23 cellular contexts compared by ENCODE assay signal in the genomic region with DNA sequence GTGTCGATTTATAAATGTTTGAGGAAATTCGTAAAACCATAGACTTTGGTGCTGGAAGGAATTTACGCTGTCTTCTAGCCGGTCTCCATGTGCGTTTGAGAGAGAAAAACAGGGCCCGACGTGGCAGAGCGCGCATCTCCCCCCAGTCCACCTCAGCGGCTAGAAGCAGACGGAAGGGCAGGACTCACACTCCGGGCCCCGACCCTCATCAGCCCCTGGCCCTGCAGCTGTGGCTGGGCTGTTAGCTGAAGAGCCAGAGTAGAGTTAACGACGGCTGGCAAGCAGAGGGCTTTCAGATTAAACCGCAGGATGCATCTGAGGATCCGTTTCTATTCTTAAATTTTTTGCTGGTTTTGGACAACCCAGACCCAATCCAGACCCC. TPM values are rescaled to one million over a fixed set of nuclear protein-coding genes. Genes with fewer than 3 reads are reported as not detected.
DNase-seq lines count a peak whose midpoint lies in the region; ATAC-seq and TF ChIP-seq lines count a peak whose summit lies in the region.
"Had no signal": no experiment of that assay in that cellular context is flagged by ENCODE, and none has a peak within 500 bp of the region (broad histone marks: within the 10 kb centered on the region; RNA-seq: fewer than 3 reads in every experiment).

No MANE protein-coding gene starts in this region.

- WGBS in mesodermal cell (ENCODE audit: insufficient coverage in 2 of 2), 2 experiments = 5 to 7% methylated on average over 13 to 17 of the region's 17 CpGs

- no peak overlapping the region for H3K4me3 Mint-ChIP-seq in activated T-cell treated with anti-CD3 and anti-CD28 coated beads, Interleukin-2, amount 50 U/mL, for 24 hours
- H3K4me3 Mint-ChIP-seq in activated T-cell treated with anti-CD3 and anti-CD28 coated beads, Interleukin-2, amount 50 U/mL, for 4 hours = no peak overlapping the region
- H3K4me3 Mint-ChIP-seq in type B pancreatic cell = peak overlapping the region; percentile 58
- no peak overlapping the region for H3K4me3 Mint-ChIP-seq in natural killer cell treated with Interleukin-12 subunit alpha and Interleukin-12 subunit beta and Interleukin-15 and Interleukin-18, amount 100 ng/mL, for 72 hours
- H3K4me3 Mint-ChIP-seq: activated CD4-positive, alpha-beta T cell treated with anti-CD3 and anti-CD28 coated beads for 36 hours; activated T-helper 17 cell treated with anti-CD3 and anti-CD28 coated beads, Interleukin-2, amount 50 U/mL, for 72 hours; nephron progenitor cell had no signal

- no peak for DNase-seq in activated T-cell treated with anti-CD3 and anti-CD28 coated beads, Interleukin-2, amount 50 U/mL, for 24 hours
- DNase-seq in activated T-cell treated with anti-CD3 and anti-CD28 coated beads, Interleukin-2, amount 50 U/mL, for 4 hours = no peak
- no peak for DNase-seq in fibroblast of pulmonary artery (ENCODE audit: low read depth)
- DNase-seq in type B pancreatic cell (ENCODE audit: extremely low spot score, unreplicated experiment) = no peak
- no peak for DNase-seq in NCI-H748 (lab: John Stamatoyannopoulos, UW; ENCODE audit: unreplicated experiment)
- no peak for DNase-seq in natural killer cell treated with Interleukin-12 subunit alpha and Interleukin-12 subunit beta and Interleukin-15 and Interleukin-18, amount 100 ng/mL, for 72 hours (ENCODE audit: low spot score)
- DNase-seq in DMS 273 treated with DMSO at 0.1 percent for 48 hours (lab: John Stamatoyannopoulos, UW) = no peak
- DNase-seq: activated CD4-positive, alpha-beta T cell treated with anti-CD3 and anti-CD28 coated beads for 36 hours; CD8-positive, alpha-beta memory T cell; Kasumi-1; MV-4-11; NCI-H510A treated with DMSO at 0.1 percent for 48 hours; NK-92 treated with Interleukin-12 subunit alpha and Interleukin-12 subunit beta, amount 100 ng/mL, for 24 hours; SIG-M5; stimulated activated CD8-positive, alpha-beta memory T cell treated with anti-CD3 and anti-CD28 coated beads, Interleukin-4, amount 100 ng/mL, for 48 hours had no signal

- peak overlapping the region; percentile 46 for H3K27ac ChIP-seq in mesodermal cell (ENCODE audit: low read depth, low read length, severe bottlenecking)
- H3K27ac ChIP-seq: A549, epithelial cell of prostate, HL-60, upper lobe of left lung had no signal

- peak overlapping the region; percentile 44 for H3K27ac Mint-ChIP-seq in activated T-cell treated with anti-CD3 and anti-CD28 coated beads, Interleukin-2, amount 50 U/mL, for 24 hours
- no peak overlapping the region for H3K27ac Mint-ChIP-seq in type B pancreatic cell
- no peak overlapping the region for H3K27ac Mint-ChIP-seq in natural killer cell treated with Interleukin-12 subunit alpha and Interleukin-12 subunit beta and Interleukin-15 and Interleukin-18, amount 100 ng/mL, for 72 hours
- H3K27ac Mint-ChIP-seq: activated CD4-positive, alpha-beta T cell treated with anti-CD3 and anti-CD28 coated beads for 36 hours; activated T-helper 17 cell treated with anti-CD3 and anti-CD28 coated beads, Interleukin-2, amount 50 U/mL, for 72 hours; nephron progenitor cell had no signal

- TF ChIP-seq CTCF in fibroblast of pulmonary artery (IDR thresholded peaks at IDR 0.05; ENCODE audit: low read length, missing control alignments) (no peak), type B pancreatic cell (conservative IDR thresholded peaks at IDR 0.05) (no peak)

- peaks cover 29% of the 10 kb centered on the region for H3K4me1 ChIP-seq in mesodermal cell (ENCODE audit: control insufficient read depth, insufficient read depth, low read length, poor library complexity, severe bottlenecking)

- H3K9me3 ChIP-seq in mesodermal cell (ENCODE audit: control insufficient read depth, low read length) = no peaks in the 10 kb centered on the region

- H3K36me3 Mint-ChIP-seq in activated T-cell treated with anti-CD3 and anti-CD28 coated beads, Interleukin-2, amount 50 U/mL, for 24 hours (ENCODE audit: low read depth) = no peaks in the 10 kb centered on the region
- H3K36me3 Mint-ChIP-seq in activated T-cell treated with anti-CD3 and anti-CD28 coated beads, Interleukin-2, amount 50 U/mL, for 4 hours (ENCODE audit: insufficient read depth) = no peaks in the 10 kb centered on the region
- no peaks in the 10 kb centered on the region for H3K36me3 Mint-ChIP-seq in type B pancreatic cell
- H3K36me3 Mint-ChIP-seq in natural killer cell treated with Interleukin-12 subunit alpha and Interleukin-12 subunit beta and Interleukin-15 and Interleukin-18, amount 100 ng/mL, for 72 hours = peaks cover 7% of the 10 kb centered on the region
- H3K36me3 Mint-ChIP-seq: CD8-positive, alpha-beta memory T cell had no signal

- peaks cover 92% of the 10 kb centered on the region for H3K27me3 Mint-ChIP-seq in activated T-cell treated with anti-CD3 and anti-CD28 coated beads, Interleukin-2, amount 50 U/mL, for 24 hours
- H3K27me3 Mint-ChIP-seq in activated T-cell treated with anti-CD3 and anti-CD28 coated beads, Interleukin-2, amount 50 U/mL, for 4 hours (ENCODE audit: low read depth) = peaks cover 86% of the 10 kb centered on the region
- peaks cover 95% of the 10 kb centered on the region for H3K27me3 Mint-ChIP-seq in type B pancreatic cell
- H3K27me3 Mint-ChIP-seq in natural killer cell treated with Interleukin-12 subunit alpha and Interleukin-12 subunit beta and Interleukin-15 and Interleukin-18, amount 100 ng/mL, for 72 hours = peaks cover 58 to 78% of the 10 kb centered on the region in 2 donors

- peaks cover 23% of the 10 kb centered on the region for H3K4me1 Mint-ChIP-seq in activated T-cell treated with anti-CD3 and anti-CD28 coated beads, Interleukin-2, amount 50 U/mL, for 24 hours (ENCODE audit: low read depth)
- H3K4me1 Mint-ChIP-seq in activated T-cell treated with anti-CD3 and anti-CD28 coated beads, Interleukin-2, amount 50 U/mL, for 4 hours (ENCODE audit: low read depth) = peaks cover 8% of the 10 kb centered on the region
- H3K4me1 Mint-ChIP-seq in type B pancreatic cell (ENCODE audit: unreplicated experiment) = peaks cover 10% of the 10 kb centered on the region
- peaks cover 0 to 4% of the 10 kb centered on the region in 2 donors for H3K4me1 Mint-ChIP-seq in natural killer cell treated with Interleukin-12 subunit alpha and Interleukin-12 subunit beta and Interleukin-15 and Interleukin-18, amount 100 ng/mL, for 72 hours (ENCODE audit: low read depth in 2 of 2)
- H3K4me1 Mint-ChIP-seq: activated T-helper 17 cell treated with anti-CD3 and anti-CD28 coated beads, Interleukin-2, amount 50 U/mL, for 72 hours had no signal

- H3K9me3 Mint-ChIP-seq in activated T-cell treated with anti-CD3 and anti-CD28 coated beads, Interleukin-2, amount 50 U/mL, for 24 hours = peaks cover 3% of the 10 kb centered on the region
- H3K9me3 Mint-ChIP-seq in activated T-cell treated with anti-CD3 and anti-CD28 coated beads, Interleukin-2, amount 50 U/mL, for 4 hours = no peaks in the 10 kb centered on the region
- H3K9me3 Mint-ChIP-seq in type B pancreatic cell = no peaks in the 10 kb centered on the region
- H3K9me3 Mint-ChIP-seq in natural killer cell treated with Interleukin-12 subunit alpha and Interleukin-12 subunit beta and Interleukin-15 and Interleukin-18, amount 100 ng/mL, for 72 hours = no peaks in the 10 kb centered on the region
- H3K9me3 Mint-ChIP-seq: activated T-helper 17 cell treated with anti-CD3 and anti-CD28 coated beads, Interleukin-2, amount 50 U/mL, for 72 hours; nephron progenitor cell had no signal

- H3K36me3 ChIP-seq in mesodermal cell (ENCODE audit: control insufficient read depth, insufficient read depth, low read length) = no peaks in the 10 kb centered on the region
- H3K36me3 ChIP-seq: upper lobe of left lung had no signal

- no peak for ATAC-seq in activated T-cell treated with anti-CD3 and anti-CD28 coated beads, Interleukin-2, amount 50 U/mL, for 4 hours
- ATAC-seq in natural killer cell treated with Interleukin-12 subunit alpha and Interleukin-12 subunit beta and Interleukin-15 and Interleukin-18, amount 100 ng/mL, for 72 hours = no peak
- ATAC-seq: A549; activated CD4-positive, alpha-beta T cell treated with anti-CD3 and anti-CD28 coated beads for 36 hours; activated T-helper 17 cell treated with anti-CD3 and anti-CD28 coated beads, Interleukin-2, amount 50 U/mL, for 72 hours had no signal

- peak overlapping the region; percentile 9 for H3K4me3 ChIP-seq in fibroblast of pulmonary artery (replicated peaks; ENCODE audit: low read depth, low read length)
- peak overlapping the region; percentile 65 for H3K4me3 ChIP-seq in mesodermal cell (ENCODE audit: extremely low read depth, insufficient read depth, low read length, poor library complexity, severe bottlenecking)
- H3K4me3 ChIP-seq: A549, upper lobe of left lung had no signal

RNA-seq across cellular contexts. Expression of gene TBX20, which starts 1.5 kb away (rescaled TPM):
- total RNA-seq in activated T-cell treated with anti-CD3 and anti-CD28 coated beads, Interleukin-2, amount 50 U/mL, for 4 hours = under 1 TPM in 2 of 3 donors, not detected in 1; 0.14 to 0.28 TPM
- polyA plus RNA-seq in mesodermal cell (2013, experiment 1 of 2) = 18.8 TPM
- polyA plus RNA-seq in mesodermal cell (2013, experiment 2 of 2) = 20.6 TPM
- total RNA-seq in type B pancreatic cell (ENCODE audit: low replicate concordance) = 0.46 and 0.48 TPM in 2 replicates
- not detected for total RNA-seq in natural killer cell treated with Interleukin-12 subunit alpha and Interleukin-12 subunit beta and Interleukin-15 and Interleukin-18, amount 100 ng/mL, for 72 hours
- total RNA-seq: CD8-positive, alpha-beta memory T cell; chondrocyte had no signal
- polyA plus RNA-seq: CD8-positive, alpha-beta memory T cell had no signal
